In the genomic region with DNA sequence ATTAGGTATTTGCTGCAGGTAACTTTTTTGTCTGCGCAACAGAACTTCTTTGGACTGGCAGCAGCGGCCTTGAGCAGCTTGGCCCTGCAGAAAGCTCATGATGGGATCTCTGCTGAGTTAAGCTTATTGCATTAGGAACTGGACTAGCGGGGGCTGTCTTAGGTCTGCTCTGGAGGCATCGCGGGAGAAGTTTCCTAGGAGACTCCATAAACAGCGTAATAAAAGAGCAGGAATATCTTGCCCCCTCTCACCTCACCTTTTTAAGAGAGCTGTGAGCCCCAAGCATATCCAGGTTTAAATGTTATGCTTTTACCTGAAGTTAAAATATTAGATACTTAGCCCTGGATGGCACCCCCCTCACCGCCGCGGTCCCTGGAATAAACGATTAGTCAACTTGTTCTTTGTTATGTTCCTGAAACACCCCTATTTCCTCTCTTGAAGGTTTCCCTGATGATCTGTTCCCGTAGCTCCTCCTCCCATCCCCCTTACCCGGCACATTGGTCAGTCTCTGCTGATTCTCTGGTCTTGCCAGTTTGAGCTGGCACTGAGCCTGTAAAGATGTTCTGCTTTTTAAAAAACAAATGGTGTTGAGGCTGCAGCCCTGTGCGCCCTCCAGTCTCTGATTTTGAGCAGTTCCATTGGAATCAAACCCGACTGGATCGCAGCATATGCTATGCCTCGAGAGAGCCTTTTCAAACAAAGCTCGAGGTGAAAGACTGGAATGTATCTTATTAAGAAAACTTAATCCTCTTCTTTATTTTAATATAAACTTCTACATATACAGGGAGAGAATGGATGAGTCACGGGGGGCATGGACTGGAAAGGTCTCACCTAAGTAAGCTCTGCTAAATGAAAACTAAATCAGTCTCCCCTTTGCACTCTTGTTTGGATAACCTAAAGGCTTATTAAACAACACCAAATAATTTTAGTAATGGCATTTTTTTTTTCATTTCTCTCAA, we compare ENCODE assay signal across 8 cellular contexts.
DNase-seq lines count a peak whose midpoint lies in the region.

No MANE protein-coding gene starts in this region.

- peak overlapping the region in 20 of 21 experiments; percentile 10 to 94 (median 86) for H3K27ac ChIP-seq in skin epidermis

- H3K4me3 ChIP-seq in skin epidermis = peak overlapping the region; percentile 44 to 76 (median 66)

- in situ Hi-C loops in T47D (cut with HindIII; ENCODE audit: low pct_unique_long_range_greater_than_20kb, low sequenced_read_pairs) = no loop called here

- DNase-seq in 8988T (peak; percentile 56), GDM1 (lab: John Stamatoyannopoulos, UW) (peak; percentile 61), NOMO-1 treated with DMSO at 0.1 percent for 48 hours (lab: John Stamatoyannopoulos, UW; ENCODE audit: unreplicated experiment) (peak; percentile 77), T47D (ENCODE audit: low read depth in 1 of 2, low spot score in 1 of 2) (peak; percentile 73), iris pigment epithelial cell (ENCODE audit: low read depth) (peak; percentile 93), OCI-M2 (lab: John Stamatoyannopoulos, UW; ENCODE audit: unreplicated experiment) (no peak)
- no peak for DNase-seq in effector CD8-positive, alpha-beta T cell (lab: John Stamatoyannopoulos, UW)

Comparison
In these comparisons a context has a peak if more than half of its experiments do, and no peak if none do; other contexts are left out.
1. DNase-seq: peak in 8988T (single experiment), GDM1 (single experiment), NOMO-1 treated with DMSO at 0.1 percent for 48 hours (single experiment), T47D (2 of 2) and iris pigment epithelial cell (single experiment); none in effector CD8-positive, alpha-beta T cell (single experiment) and OCI-M2 (single experiment).